In genomic region chr3:197700095-197700494, GRCh38 we compare ENCODE assay signal across 20 cellular contexts. TPM values are rescaled to one million over a fixed set of nuclear protein-coding genes. Genes with fewer than 3 reads are reported as not detected.
DNase-seq lines count a peak whose midpoint lies in the region; ATAC-seq, FAIRE-seq and TF ChIP-seq lines count a peak whose summit lies in the region.
"Had no signal": no experiment of that assay in that cellular context is flagged by ENCODE, and none has a peak within 500 bp of the region (broad histone marks: within the 10 kb centered on the region; RNA-seq: fewer than 3 reads in every experiment).

No MANE protein-coding gene starts in this region.

- TF ChIP-seq POLR2A in IMR-90 (IDR thresholded peaks at IDR 0.05; ENCODE audit: low read depth, low read length) (no peak), H1 (IDR thresholded peaks at IDR 0.05; ENCODE audit: control extremely low read depth in 1 of 2, low read depth in 2 of 2, low read length in 2 of 2) (no peak), uterus (IDR thresholded peaks at IDR 0.05) (no peak)

- H2BK5ac ChIP-seq in IMR-90 (ENCODE audit: low read depth, low read length, poor library complexity, severe bottlenecking) (peak overlapping the region; percentile 79), H1 (ENCODE audit: low read depth, low read length) (no peak overlapping the region)

- BruUV-seq in IMR-90 (replicated peaks; lab: Mats Ljungman, UMichigan): no TSS peak

- peak overlapping the region; percentile 0; the same call in 1 of the 2 replicates for H2BK120ac ChIP-seq in IMR-90 (ENCODE audit: low read depth, low read length)
- no peak overlapping the region for H2BK120ac ChIP-seq in H1 (replicated peaks; ENCODE audit: low read depth, low read length)

- H2BK15ac ChIP-seq in IMR-90 (ENCODE audit: low read depth, low read length) (peak overlapping the region; percentile 86; the same call in 1 of the 3 replicates), H1 (ENCODE audit: low read length) (no peak overlapping the region)

- H3K23me2 ChIP-seq in H1 (ENCODE audit: low read depth, low read length): no peaks in the 10 kb centered on the region; the same call in 1 of the 2 replicates

- H2AFZ ChIP-seq in IMR-90 (replicated peaks; ENCODE audit: low read length, poor library complexity) (peak overlapping the region; percentile 24), H1 (ENCODE audit: low read length) (no peak overlapping the region)

- peak overlapping the region; percentile 69 for H3K27ac Mint-ChIP-seq in mesothelial cell of epicardium
- H3K27ac Mint-ChIP-seq: CD8-positive, alpha-beta T cell had no signal

- DNase-seq in AG04449 (ENCODE audit: low read depth, low spot score): peak; percentile 23
- peak; percentile 76 for DNase-seq in IMR-90
- DNase-seq in H1 (ENCODE audit: low read depth in 1 of 2, low spot score in 2 of 2): no peak
- no peak for DNase-seq in mesothelial cell of epicardium (ENCODE audit: low spot score in 2 of 2, unreplicated experiment in 2 of 2)
- no peak for DNase-seq in NCI-H1092 (lab: John Stamatoyannopoulos, UW)
- DNase-seq in uterus: no peak
- DNase-seq: Calu3; CD8-positive, alpha-beta T cell; NCI-H1417; NCI-H187; NCI-H2107; NCI-H510A; NCI-H774; RPMI8226; SHP77 treated with DMSO at 0.1 percent for 48 hours; SK-N-SH had no signal

- H3K9me3 Mint-ChIP-seq in mesothelial cell of epicardium: peaks cover 11% of the 10 kb centered on the region
- H3K9me3 Mint-ChIP-seq: CD8-positive, alpha-beta T cell had no signal

- H3K56ac ChIP-seq in IMR-90 (ENCODE audit: extremely low read depth, insufficient read depth, low read length) (no peak overlapping the region), H1 (replicated peaks; ENCODE audit: insufficient read length, low read depth, low read length) (no peak overlapping the region)

- TF ChIP-seq CTCF in AG04449 (IDR thresholded peaks at IDR 0.05; ENCODE audit: insufficient read depth, low read length, missing control alignments) (no peak), IMR-90 (conservative IDR thresholded peaks at IDR 0.05; ENCODE audit: low read depth, low read length) (no peak), H1 (IDR thresholded peaks at IDR 0.05; ENCODE audit: control extremely low read depth in 1 of 3, insufficient read depth in 1 of 3, low read depth in 1 of 3, low read length in 3 of 3) (no peak), mesothelial cell of epicardium (IDR thresholded peaks at IDR 0.05; ENCODE audit: unreplicated experiment) (no peak), uterus (IDR thresholded peaks at IDR 0.05) (no peak)

- peaks cover 56% of the 10 kb centered on the region for H3K36me3 Mint-ChIP-seq in mesothelial cell of epicardium

- H3K4ac ChIP-seq in IMR-90 (ENCODE audit: low read depth, low read length) (no peak overlapping the region), H1 (replicated peaks; ENCODE audit: insufficient read length, low read depth, low read length) (no peak overlapping the region)

- H3K4me1 ChIP-seq in IMR-90 (ENCODE audit: control insufficient read depth, insufficient read depth, low read length) (peaks cover 7% of the 10 kb centered on the region), H1 (replicated peaks in 1 of 4; ENCODE audit: control insufficient read depth in 3 of 4, insufficient read depth in 4 of 4, low read length in 3 of 4) (no peaks in the 10 kb centered on the region), uterus (no peaks in the 10 kb centered on the region)
- H3K4me1 ChIP-seq: BLaER1 treated with 17β-estradiol and CSF1 and Interleukin-3, amounts not matched to agents 10 nM and 100 nM had no signal

- in situ Hi-C loops in IMR-90 (cut with MboI; ENCODE audit: low sequenced_read_pairs): no loop called here

- peaks cover 40% of the 10 kb centered on the region for H3K36me3 ChIP-seq in IMR-90 (ENCODE audit: control insufficient read depth, insufficient read depth, low read length)
- H3K36me3 ChIP-seq in H1 (ENCODE audit: control insufficient read depth in 2 of 4, insufficient read depth in 4 of 4, low read length in 3 of 4): peaks cover 4 to 21% (median 14%) of the 10 kb centered on the region in 4 experiments; a peak in 6 of 8 replicates
- no peaks in the 10 kb centered on the region for H3K36me3 ChIP-seq in uterus

- 100% methylated on average over 2 of the region's 9 CpGs; no CpG with 5 or more reads in 1 of the 2 experiments for WGBS in IMR-90 (ENCODE audit: extremely low coverage in 2 of 2, insufficient read length in 1 of 2), 2 experiments
- WGBS in H1 (ENCODE audit: extremely low coverage in 1 of 2, insufficient coverage in 1 of 2, insufficient read length in 1 of 2, insufficient replicate concordance in 2 of 2, low coverage in 1 of 2, low lambda C conversion rate in 2 of 2, missing lambda C conversion rate in 1 of 2), 2 experiments: 93% methylated on average over 9 of the region's 9 CpGs; no CpG with 5 or more reads in 1 of the 2 experiments

- H4K5ac ChIP-seq in IMR-90 (ENCODE audit: low read depth, low read length) (peak overlapping the region; percentile 87), H1 (ENCODE audit: insufficient read length, low read depth, low read length) (no peak overlapping the region)

- H3K79me1 ChIP-seq in IMR-90 (ENCODE audit: low read depth in 1 of 2, low read length in 2 of 2) (peaks cover 3 to 29% of the 10 kb centered on the region in 2 experiments; a peak in 2 of 4 replicates), H1 (ENCODE audit: low read depth, low read length) (no peaks in the 10 kb centered on the region)

- H3K4me1 Mint-ChIP-seq in mesothelial cell of epicardium: no peaks in the 10 kb centered on the region

- H3K27me3 ChIP-seq in IMR-90 (ENCODE audit: control insufficient read depth, insufficient read depth, low read length) (no peaks in the 10 kb centered on the region), H1 (replicated peaks in 1 of 4; ENCODE audit: control insufficient read depth in 3 of 4, extremely low read depth in 1 of 4, insufficient read depth in 3 of 4, low read length in 3 of 4) (no peaks in the 10 kb centered on the region; a peak in 1 of 7 replicates), uterus (no peaks in the 10 kb centered on the region)
- H3K27me3 ChIP-seq: BLaER1 treated with 17β-estradiol and CSF1 and Interleukin-3, amounts not matched to agents 10 nM and 100 nM had no signal

- H3K4me2 ChIP-seq in IMR-90 (ENCODE audit: low read depth, low read length): no peak overlapping the region
- H3K4me2 ChIP-seq in H1 (ENCODE audit: insufficient read depth in 1 of 2, low read depth in 2 of 2, low read length in 2 of 2): no peak overlapping the region
- H3K4me2 ChIP-seq: BLaER1 treated with 17β-estradiol and CSF1 and Interleukin-3, amounts not matched to agents 10 nM and 100 nM; SK-N-SH had no signal

- H2BK12ac ChIP-seq in H1 (ENCODE audit: low read depth, low read length): no peak overlapping the region

- ATAC-seq in IMR-90 (ENCODE audit: low read depth) (peak; percentile 86), GM21390 (IDR thresholded peaks at IDR 0.05; ENCODE audit: unreplicated experiment) (no peak), HG03442 (IDR thresholded peaks at IDR 0.05; ENCODE audit: unreplicated experiment) (no peak)
- ATAC-seq: CD8-positive, alpha-beta T cell; K562 had no signal

- no peak for FAIRE-seq in H1 (lab: Jason Lieb, UNC)
- FAIRE-seq: K562 had no signal

- POLR2A ChIA-PET in AG04449 (lab: Yijun Ruan, JAX): no interaction called here
- POLR2A ChIA-PET in IMR-90 (lab: Charles Lee; ENCODE audit: unreplicated experiment): no interaction called here
- POLR2A ChIA-PET in H1 (lab: Charles Lee; ENCODE audit: partially characterized antibody): no interaction called here

- H3K9me3 ChIP-seq in IMR-90 (ENCODE audit: control insufficient read depth, insufficient read depth, low read length) (no peaks in the 10 kb centered on the region), H1 (ENCODE audit: insufficient read depth in 2 of 2, low read depth in 1 of 2, low read length in 1 of 2) (no peaks in the 10 kb centered on the region), uterus (no peaks in the 10 kb centered on the region)
- H3K9me3 ChIP-seq: SK-N-SH had no signal

- no peaks in the 10 kb centered on the region for H3K27me3 Mint-ChIP-seq in mesothelial cell of epicardium (ENCODE audit: low read depth)

- H4K91ac ChIP-seq in IMR-90 (ENCODE audit: insufficient read depth, low read depth, low read length): peak overlapping the region; percentile 54; the same call in 1 of the 2 replicates
- no peak overlapping the region for H4K91ac ChIP-seq in H1 (replicated peaks; ENCODE audit: insufficient read length, low read length)

- H4K20me1 ChIP-seq in IMR-90 (ENCODE audit: insufficient read depth, low read length): no peaks in the 10 kb centered on the region
- no peaks in the 10 kb centered on the region for H4K20me1 ChIP-seq in H1 (replicated peaks in 1 of 2; ENCODE audit: control insufficient read depth in 1 of 2, insufficient read depth in 2 of 2, low read length in 2 of 2)

- no peak overlapping the region for H2AK9ac ChIP-seq in IMR-90 (replicated peaks; ENCODE audit: low read depth, low read length, poor library complexity)

- H4K8ac ChIP-seq in IMR-90 (ENCODE audit: low read depth in 2 of 2, low read length in 2 of 2) (peak overlapping the region in 1 of 2 experiments; percentile 63; a peak in 2 of 4 replicates), H1 (ENCODE audit: extremely low read depth, insufficient read depth, low read length) (peak overlapping the region; percentile 5; the same call in 1 of the 2 replicates)

- H3K9ac ChIP-seq in IMR-90 (ENCODE audit: low read depth, low read length): no peak overlapping the region
- H3K9ac ChIP-seq in H1 (replicated peaks in 1 of 4; ENCODE audit: extremely low read depth in 1 of 4, low read depth in 3 of 4, low read length in 3 of 4): no peak overlapping the region
- H3K9ac ChIP-seq: BLaER1 treated with 17β-estradiol and CSF1 and Interleukin-3, amounts not matched to agents 10 nM and 100 nM; SK-N-SH had no signal

- no peak for TF ChIP-seq RAD21 in IMR-90 (IDR thresholded peaks at IDR 0.05; ENCODE audit: low read length)
- no peak for TF ChIP-seq RAD21 in H1 (IDR thresholded peaks at IDR 0.05 in 1 of 2, conservative IDR thresholded peaks at IDR 0.05 in 1 of 2; ENCODE audit: low read depth in 2 of 2, low read length in 2 of 2)

- no peak overlapping the region for H3K4me3 ChIP-seq in AG04449 (ENCODE audit: low read depth, low read length)
- no peak overlapping the region for H3K4me3 ChIP-seq in IMR-90 (ENCODE audit: insufficient read depth, low read depth, low read length)
- H3K4me3 ChIP-seq in H1 (ENCODE audit: extremely low read depth in 1 of 4, insufficient read depth in 2 of 4, low read depth in 3 of 4, low read length in 4 of 4): no peak overlapping the region
- H3K4me3 ChIP-seq in uterus: no peak overlapping the region
- H3K4me3 ChIP-seq: BLaER1 treated with 17β-estradiol and CSF1 and Interleukin-3, amounts not matched to agents 10 nM and 100 nM; K562 had no signal

- dilution Hi-C loops in IMR-90 (cut with HindIII; ENCODE audit: low sequenced_read_pairs, unreplicated experiment): no loop called here

- CTCF ChIA-PET in AG04449 (lab: Yijun Ruan, JAX) (interaction anchor here (0.9 kb wide), 1 partner anchor 12 kb away, joined by 3 read pairs; no protein-coding TSS in a partner anchor), IMR-90 (lab: Yijun Ruan, JAX) (interaction anchor here (1.1 kb wide), 1 partner anchor 12 kb away, joined by 3 read pairs; no protein-coding TSS in a partner anchor), H1 (lab: Charles Lee; ENCODE audit: partially characterized antibody) (interaction anchor here (0.6 to 1.9 kb wide), 2 partner anchors 18 to 199 kb away, joined by 3 to 6 read pairs; no protein-coding TSS in a partner anchor)

- intact Hi-C loops in IMR-90 (cut with micrococcal nuclease): no loop called here
- intact Hi-C loops in uterus (cut with DNase I; ENCODE audit: low total_unique reads): no loop called here

- H2BK20ac ChIP-seq in IMR-90 (ENCODE audit: low read depth, low read length): no peak overlapping the region; the same call in 1 of the 2 replicates
- no peak overlapping the region for H2BK20ac ChIP-seq in H1 (ENCODE audit: low read length)

- H3K14ac ChIP-seq in IMR-90 (replicated peaks; ENCODE audit: low read depth, low read length) (no peak overlapping the region; the same call in 1 of the 2 replicates), H1 (ENCODE audit: insufficient read length) (no peak overlapping the region)

- H3K23ac ChIP-seq in IMR-90 (ENCODE audit: low read depth, low read length) (no peak overlapping the region; the same call in 1 of the 2 replicates), H1 (ENCODE audit: insufficient read length) (no peak overlapping the region)

- H2AK5ac ChIP-seq in IMR-90 (ENCODE audit: low read depth, low read length) (peak overlapping the region; percentile 26; the same call in 1 of the 2 replicates), H1 (ENCODE audit: low read depth, low read length) (no peak overlapping the region)

- H3K18ac ChIP-seq in IMR-90 (ENCODE audit: low read depth, low read length) (peak overlapping the region; percentile 84), H1 (ENCODE audit: extremely low read depth, low read length) (no peak overlapping the region)

- H3K27ac ChIP-seq in IMR-90 (ENCODE audit: insufficient read depth, low read length) (peak overlapping the region; percentile 50), H1 (ENCODE audit: low read depth, low read length) (no peak overlapping the region), uterus (no peak overlapping the region)
- H3K27ac ChIP-seq: BLaER1 treated with 17β-estradiol and CSF1 and Interleukin-3, amounts not matched to agents 10 nM and 100 nM had no signal

- no peak overlapping the region for H3K4me3 Mint-ChIP-seq in mesothelial cell of epicardium
- H3K4me3 Mint-ChIP-seq: CD8-positive, alpha-beta T cell had no signal

- peaks cover 8% of the 10 kb centered on the region for H3K9me1 ChIP-seq in IMR-90 (ENCODE audit: insufficient read depth, low read length)

- no peaks in the 10 kb centered on the region for H3K79me2 ChIP-seq in H1 (ENCODE audit: control insufficient read depth in 1 of 2, insufficient read depth in 2 of 2, low read length in 2 of 2)

- no peak for TF ChIP-seq EP300 in H1 (IDR thresholded peaks at IDR 0.05; ENCODE audit: borderline replicate concordance in 1 of 2, low read depth in 2 of 2, low read length in 2 of 2)

RNA-seq across cellular contexts. Expression of gene RUBCN, which starts 36.6 kb away (rescaled TPM):
- total RNA-seq in IMR-90 (2012; rRNA removed) (8.3 and 10.8 TPM in 2 replicates), mesothelial cell of epicardium (22.2 to 24.5 TPM (median 22.9 TPM) in 3 replicates), uterus (10 to 100 TPM in 3 of 4 donors, 1 to 10 TPM in 1; 8.2 to 36.4 (median 13.9) TPM)
- polyA plus RNA-seq in IMR-90 (2012; rRNA removed) (11.8 and 12.6 TPM in 2 replicates), H1 (2011; rRNA removed) (9.3 and 11.9 TPM in 2 replicates)
- polyA plus RNA-seq in IMR-90 (2012; cell fraction: cytosol; rRNA removed): 6.2 and 10.4 TPM in 2 replicates
- polyA plus RNA-seq in IMR-90 (2012; cell fraction: nucleus; rRNA removed; ENCODE audit: low replicate concordance): 31.5 and 32.7 TPM in 2 replicates
- 18.2 and 21.9 TPM in 2 replicates for total RNA-seq in H1 (2021; fragmentation: NEBNext Ultra II Directional; extraction: Animal tissue kit (Norgen Biotek cat#: 25700))
- 8.9 TPM for polyA plus RNA-seq in H1 (2011; cell fraction: cytosol; rRNA removed)
- polyA plus RNA-seq in H1 (2011; cell fraction: nucleus; rRNA removed): 21.4 TPM
- polyA plus RNA-seq in H1 (2012, experiment 1 of 2): 9.6 to 11.8 TPM (median 10.5 TPM) in 4 replicates
- 5.3 TPM for polyA plus RNA-seq in H1 (2012, experiment 2 of 2)
- 11.9 TPM for polyA plus RNA-seq in H1 (2013, experiment 1 of 2)
- 11.6 TPM for polyA plus RNA-seq in H1 (2013, experiment 2 of 2)
- 21.2 and 25.5 TPM in 2 replicates for polyA minus RNA-seq in H1 (2011; rRNA and poly(A)+ RNA removed)
- polyA minus RNA-seq in H1 (2011; cell fraction: cytosol; rRNA and poly(A)+ RNA removed): 11.8 TPM
- 20.8 TPM for polyA minus RNA-seq in H1 (2011; cell fraction: nucleus; rRNA and poly(A)+ RNA removed)

RNA-seq across cellular contexts. Expression of gene FYTTD1, which starts 49.6 kb away (rescaled TPM):
- 50.2 and 67.2 TPM in 2 replicates for total RNA-seq in IMR-90 (2012; rRNA removed)
- polyA plus RNA-seq in IMR-90 (2012; rRNA removed): 15.4 and 20.4 TPM in 2 replicates
- 2.2 and 3.6 TPM in 2 replicates for polyA plus RNA-seq in IMR-90 (2012; cell fraction: cytosol; rRNA removed)
- polyA plus RNA-seq in IMR-90 (2012; cell fraction: nucleus; rRNA removed; ENCODE audit: low replicate concordance): 1.6 and 12.9 TPM in 2 replicates
- 24.4 and 24.7 TPM in 2 replicates for total RNA-seq in H1 (2021; fragmentation: NEBNext Ultra II Directional; extraction: Animal tissue kit (Norgen Biotek cat#: 25700))
- 3.1 and 3.3 TPM in 2 replicates for polyA plus RNA-seq in H1 (2011; rRNA removed)
- polyA plus RNA-seq in H1 (2011; cell fraction: cytosol; rRNA removed): 4.1 TPM
- 1.8 TPM for polyA plus RNA-seq in H1 (2011; cell fraction: nucleus; rRNA removed)
- polyA plus RNA-seq in H1 (2012, experiment 1 of 2): 8.1 to 12.4 TPM (median 10.5 TPM) in 4 replicates
- 0.67 TPM for polyA plus RNA-seq in H1 (2012, experiment 2 of 2)
- polyA plus RNA-seq in H1 (2013, experiment 1 of 2): 17.3 TPM
- 17.4 TPM for polyA plus RNA-seq in H1 (2013, experiment 2 of 2)
- polyA minus RNA-seq in H1 (2011; rRNA and poly(A)+ RNA removed): 4.8 and 10.3 TPM in 2 replicates
- polyA minus RNA-seq in H1 (2011; cell fraction: cytosol; rRNA and poly(A)+ RNA removed): 9.0 TPM
- 5.0 TPM for polyA minus RNA-seq in H1 (2011; cell fraction: nucleus; rRNA and poly(A)+ RNA removed)
- 57.1 to 62.7 TPM (median 62.2 TPM) in 3 replicates for total RNA-seq in mesothelial cell of epicardium
- total RNA-seq in uterus: 100 to 1,000 TPM in 1 of 4 donors, 10 to 100 TPM in 3; 22.5 to 100 (median 45.5) TPM

Comparison
In these comparisons a context has a peak if more than half of its experiments do, and no peak if none do; other contexts are left out.
1. DNase-seq: peak in AG04449 (single experiment) and IMR-90 (single experiment); none in H1 (0 of 2), mesothelial cell of epicardium (0 of 2), NCI-H1092 (single experiment) and uterus (0 of 2).